ENCODE assay signal across 2 cellular contexts in genomic region chr18:74266161-74266560, GRCh38.
TF ChIP-seq lines count a peak whose summit lies in the region.

No MANE protein-coding gene starts in this region.

TF ChIP-seq in GM23338, 12 proteins besides CTCF, POLR2A, EP300 and RAD21 (continued from another document):
- TF ChIP-seq REST (IDR thresholded peaks at IDR 0.05; ENCODE audit: unreplicated experiment) (no peak), ZNF462 (CRISPR knock-in tag; IDR thresholded peaks at IDR 0.05) (no peak), CREB1 (CRISPR knock-in tag; IDR thresholded peaks at IDR 0.05; ENCODE audit: low read depth) (no peak), EZH2 (IDR thresholded peaks at IDR 0.05; ENCODE audit: low read depth, unreplicated experiment) (no peak), ZNF331 (CRISPR knock-in tag; IDR thresholded peaks at IDR 0.05; ENCODE audit: low read depth) (no peak), STAT1 (IDR thresholded peaks at IDR 0.05; ENCODE audit: unreplicated experiment) (no peak), NANOG (IDR thresholded peaks at IDR 0.05; ENCODE audit: borderline replicate concordance) (no peak), ETS1 (IDR thresholded peaks at IDR 0.05) (no peak), ZNF114 (CRISPR knock-in tag; IDR thresholded peaks at IDR 0.05) (no peak), JUNB (IDR thresholded peaks at IDR 0.05; ENCODE audit: unreplicated experiment) (no peak), EZH2phosphoT487 (IDR thresholded peaks at IDR 0.05; ENCODE audit: unreplicated experiment) (no peak)
TF ChIP-seq in GM23338: peak in this region for 0.

TF ChIP-seq in WTC11, 78 proteins besides CTCF, POLR2A, EP300 and RAD21 (continued from another document):
- TF ChIP-seq AFF4 (CRISPR knock-in tag; IDR thresholded peaks at IDR 0.05; ENCODE audit: borderline replicate concordance) (no peak), CBFB (CRISPR knock-in tag; IDR thresholded peaks at IDR 0.05; ENCODE audit: low read depth) (no peak), E2F5 (CRISPR knock-in tag; IDR thresholded peaks at IDR 0.05) (no peak), FOXK1 (CRISPR knock-in tag; IDR thresholded peaks at IDR 0.05) (no peak), ZNF671 (CRISPR knock-in tag; IDR thresholded peaks at IDR 0.05) (no peak), ZBTB43 (CRISPR knock-in tag; IDR thresholded peaks at IDR 0.05) (no peak), RELA (CRISPR knock-in tag; IDR thresholded peaks at IDR 0.05; ENCODE audit: borderline replicate concordance) (no peak), GABPB1 (CRISPR knock-in tag; IDR thresholded peaks at IDR 0.05) (no peak), ZNF396 (CRISPR knock-in tag; IDR thresholded peaks at IDR 0.05; ENCODE audit: borderline replicate concordance) (no peak)
